7 cellular contexts compared by ENCODE assay signal in the genomic region with DNA sequence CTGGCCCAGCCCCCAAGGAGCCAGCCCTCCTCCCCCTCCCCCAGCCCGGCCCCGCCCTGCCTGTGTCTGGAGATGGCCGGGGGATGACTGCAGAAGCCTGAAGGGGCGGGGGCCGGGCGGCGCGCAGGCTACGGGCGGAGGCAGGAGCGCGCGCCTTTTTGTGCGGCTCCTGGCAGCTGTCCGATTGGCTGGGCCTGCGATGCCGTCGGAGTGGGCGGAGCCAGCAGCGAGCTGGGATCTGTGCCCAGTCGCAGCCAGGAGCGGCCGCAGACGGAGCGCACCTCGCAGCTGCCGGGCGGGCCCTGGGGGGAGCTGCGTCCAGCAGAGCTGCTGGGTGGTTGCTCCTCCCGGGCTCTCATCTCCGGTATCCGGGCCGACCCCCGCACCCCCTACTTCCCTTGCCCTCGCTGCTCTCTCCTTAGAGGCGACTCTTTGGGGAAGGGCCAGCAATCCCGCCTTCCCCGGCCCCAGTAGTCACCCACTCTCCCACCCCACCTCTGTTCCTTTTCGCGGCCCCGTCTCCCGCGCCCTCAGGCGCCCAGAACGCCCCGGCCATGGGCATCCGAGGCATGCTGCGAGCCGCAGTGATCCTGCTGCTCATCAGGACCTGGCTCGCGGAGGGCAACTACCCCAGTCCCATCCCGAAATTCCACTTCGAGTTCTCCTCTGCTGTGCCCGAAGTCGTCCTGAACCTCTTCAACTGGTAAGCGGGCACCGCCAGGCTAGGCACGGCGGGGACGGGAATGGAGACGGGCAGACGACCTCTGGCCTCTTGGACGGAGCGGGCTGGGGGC. TPM values are rescaled to one million over a fixed set of nuclear protein-coding genes. Genes with fewer than 3 reads are reported as not detected.
A peak's percentile ranks its signal among the peaks of the same experiment; 100 is the strongest.
DNase-seq lines count a peak whose midpoint lies in the region.

Gene GABRQ, plus strand, starts transcription at position 247 of the 794 bp plus-strand sequence. Its CDS starts 308 bp downstream, at position 555.

- under 1% methylated on average over 62 of the region's 64 CpGs for WGBS in HUES64

- H3K4me1 ChIP-seq in HUES64 (ENCODE audit: insufficient read depth, low read length): peaks cover 19% of the 10 kb centered on the region

- no peaks in the 10 kb centered on the region for H3K9me3 ChIP-seq in HUES64 (ENCODE audit: insufficient read depth, low read depth, low read length)

- H3K36me3 ChIP-seq in HUES64 (ENCODE audit: insufficient read depth, low read length): no peaks in the 10 kb centered on the region

- peaks cover 29% of the 10 kb centered on the region for H3K27me3 ChIP-seq in HUES64 (ENCODE audit: insufficient read depth, low read length)

- H3K27ac ChIP-seq in HUES64 (ENCODE audit: low read depth, low read length): no peak within 1 kb of the TSS

- DNase-seq in NCI-H446 (lab: John Stamatoyannopoulos, UW) (peak; percentile 46 to 91), dermis blood vessel endothelial cell (peak; percentile 46), nucleus accumbens (lab: John Stamatoyannopoulos, UW) (peak in 29 of 56 donors; percentile 1 to 63 (median 13)), medulla oblongata (ENCODE audit: extremely low spot score) (no peak), NCI-H2081 treated with DMSO at 0.1 percent for 48 hours (lab: John Stamatoyannopoulos, UW) (no peak), amniotic stem cell (lab: John Stamatoyannopoulos, UW) (no peak)

- peak within 1 kb of the TSS; percentile 61; the same call in 1 of the 2 replicates for H3K9ac ChIP-seq in HUES64 (ENCODE audit: low read depth, low read length)

- peak within 1 kb of the TSS; percentile 64 for H3K4me3 ChIP-seq in HUES64 (ENCODE audit: low read length)

RNA-seq across cellular contexts. Expression of gene GABRQ, which starts in this region (rescaled TPM):
- polyA plus RNA-seq in HUES64 (2013, experiment 1 of 2): 3.3 TPM
- polyA plus RNA-seq in HUES64 (2013, experiment 2 of 2): 3.0 TPM
- not detected in 2 replicates for total RNA-seq in dermis blood vessel endothelial cell

Comparison
In these comparisons a context has a peak if more than half of its experiments do, and no peak if none do; other contexts are left out.
1. Peak in DNase-seq in dermis blood vessel endothelial cell; RNA of the gene not detected or under 1 TPM.
2. DNase-seq: peak in NCI-H446 (2 of 2) and nucleus accumbens (29 of 56); none in medulla oblongata (single experiment), NCI-H2081 treated with DMSO at 0.1 percent for 48 hours (single experiment) and amniotic stem cell (single experiment).